Comparison of ENCODE assay signal across 12 cellular contexts in the genomic region with DNA sequence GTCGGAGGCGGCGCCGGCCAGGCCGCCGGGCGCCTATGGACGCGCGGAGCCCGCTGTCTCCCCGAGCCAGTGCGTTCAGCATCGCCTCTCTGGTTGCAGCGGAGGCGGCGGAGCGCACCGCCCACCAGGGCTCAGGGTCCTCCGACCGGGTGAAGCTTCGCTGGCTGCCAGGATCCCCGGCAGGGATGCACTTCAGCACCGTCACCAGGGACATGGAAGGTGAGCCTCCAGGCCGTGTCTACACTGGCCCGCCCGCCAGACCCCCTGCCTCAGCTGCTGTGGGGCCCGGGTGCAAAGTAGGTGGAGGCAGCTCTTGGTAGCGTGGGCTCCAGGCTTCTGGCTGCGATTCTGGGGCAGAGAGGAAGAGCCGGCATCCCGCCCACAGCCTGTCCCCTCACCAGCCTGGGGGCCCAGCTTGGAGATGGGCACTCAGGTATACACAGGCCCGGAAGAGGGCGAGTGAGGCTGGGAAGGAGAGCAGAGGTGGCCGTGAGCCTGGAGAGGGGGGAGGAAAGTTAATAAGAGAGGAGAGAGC. TPM values are rescaled to one million over a fixed set of nuclear protein-coding genes. Genes with fewer than 3 reads are reported as not detected.
DNase-seq lines count a peak whose midpoint lies in the region; ATAC-seq and TF ChIP-seq lines count a peak whose summit lies in the region.
"Had no signal": no experiment of that assay in that cellular context is flagged by ENCODE, and none has a peak within 500 bp of the region (broad histone marks: within the 10 kb centered on the region; RNA-seq: fewer than 3 reads in every experiment).

No MANE protein-coding gene starts in this region.

- no peaks in the 10 kb centered on the region for H3K9me3 ChIP-seq in fibroblast of lung (ENCODE audit: control insufficient read depth, insufficient read depth, low read depth, low read length)
- no peaks in the 10 kb centered on the region for H3K9me3 ChIP-seq in smooth muscle cell (replicated peaks; ENCODE audit: low read depth)
- H3K9me3 ChIP-seq: BLaER1 treated with 17β-estradiol and CSF1 and Interleukin-3, amounts not matched to agents 10 nM and 100 nM had no signal

- no peaks in the 10 kb centered on the region for H3K9me3 Mint-ChIP-seq in activated T-cell treated with anti-CD3 and anti-CD28 coated beads, Interleukin-2, amount 50 U/mL, for 4 hours
- no peaks in the 10 kb centered on the region for H3K9me3 Mint-ChIP-seq in T-cell

- no peak overlapping the region for H3K27ac ChIP-seq in fibroblast of lung (ENCODE audit: insufficient read depth, low read length)
- no peak overlapping the region for H3K27ac ChIP-seq in smooth muscle cell (ENCODE audit: low read depth)
- H3K27ac ChIP-seq: BLaER1 treated with 17β-estradiol and CSF1 and Interleukin-3, amounts not matched to agents 10 nM and 100 nM had no signal

- CTCF ChIA-PET in T-cell (lab: Charles Lee) = no interaction called here

- H3K4me2 ChIP-seq in fibroblast of lung (ENCODE audit: extremely low read depth, insufficient read depth, low read length) (peak overlapping the region; percentile 32), smooth muscle cell (peak overlapping the region; percentile 76)

- H3K4me3 ChIP-seq in fibroblast of lung (replicated peaks in 1 of 4; ENCODE audit: control extremely low read depth in 1 of 4, insufficient read depth in 1 of 4, low read depth in 3 of 4, low read length in 4 of 4) (no peak overlapping the region), smooth muscle cell (no peak overlapping the region)
- H3K4me3 ChIP-seq: BLaER1 treated with 17β-estradiol and CSF1 and Interleukin-3, amounts not matched to agents 10 nM and 100 nM; GM12878 had no signal

- no peak for ATAC-seq in activated T-cell treated with anti-CD3 and anti-CD28 coated beads, Interleukin-2, amount 50 U/mL, for 4 hours
- ATAC-seq in T-cell (replicated peaks in 1 of 4) (no peak), GM18873 (IDR thresholded peaks at IDR 0.05; ENCODE audit: low FRiP score, unreplicated experiment) (no peak), GM21786 (IDR thresholded peaks at IDR 0.05; ENCODE audit: unreplicated experiment) (no peak)
- ATAC-seq: GM12878 had no signal

- H3K9ac ChIP-seq in fibroblast of lung (ENCODE audit: insufficient read depth, low read length) (no peak overlapping the region), smooth muscle cell (ENCODE audit: low read depth) (no peak overlapping the region)
- H3K9ac ChIP-seq: BLaER1 treated with 17β-estradiol and CSF1 and Interleukin-3, amounts not matched to agents 10 nM and 100 nM had no signal

- H3K27ac Mint-ChIP-seq in T-cell = no peak overlapping the region

- no peak overlapping the region for H2AFZ ChIP-seq in fibroblast of lung (ENCODE audit: low read length)
- no peak overlapping the region for H2AFZ ChIP-seq in smooth muscle cell (ENCODE audit: low read depth)

- no peaks in the 10 kb centered on the region for H3K36me3 Mint-ChIP-seq in activated T-cell treated with anti-CD3 and anti-CD28 coated beads, Interleukin-2, amount 50 U/mL, for 4 hours (ENCODE audit: insufficient read depth)
- no peaks in the 10 kb centered on the region for H3K36me3 Mint-ChIP-seq in T-cell

- no peak for TF ChIP-seq CTCF in fibroblast of lung (conservative IDR thresholded peaks at IDR 0.05 in 1 of 2, IDR thresholded peaks at IDR 0.05 in 1 of 2; ENCODE audit: low read depth in 1 of 2, low read length in 2 of 2)
- no peak for TF ChIP-seq CTCF in smooth muscle cell (IDR thresholded peaks at IDR 0.05; ENCODE audit: borderline replicate concordance, insufficient read depth, poor library complexity, severe bottlenecking)

- H3K4me3 Mint-ChIP-seq in activated T-cell treated with anti-CD3 and anti-CD28 coated beads, Interleukin-2, amount 50 U/mL, for 4 hours = peak overlapping the region; percentile 78
- peak overlapping the region; percentile 75 to 82 (median 76) for H3K4me3 Mint-ChIP-seq in T-cell

- no peaks in the 10 kb centered on the region for H3F3A ChIP-seq in smooth muscle cell (ENCODE audit: low read depth)

- H3K27me3 Mint-ChIP-seq in activated T-cell treated with anti-CD3 and anti-CD28 coated beads, Interleukin-2, amount 50 U/mL, for 4 hours (ENCODE audit: low read depth) = peaks cover 64% of the 10 kb centered on the region
- H3K27me3 Mint-ChIP-seq in T-cell = peaks cover 38 to 63% of the 10 kb centered on the region in 2 donors

- H3K79me2 ChIP-seq in fibroblast of lung (ENCODE audit: control insufficient read depth, insufficient read depth, low read length) = no peaks in the 10 kb centered on the region
- H3K79me2 ChIP-seq in smooth muscle cell (ENCODE audit: low read depth) = no peaks in the 10 kb centered on the region

- H3K4me1 ChIP-seq in fibroblast of lung (ENCODE audit: control insufficient read depth, extremely low read depth, insufficient read depth, low read length) = no peaks in the 10 kb centered on the region
- peaks cover 13% of the 10 kb centered on the region for H3K4me1 ChIP-seq in smooth muscle cell (ENCODE audit: low read depth)

- H3K27me3 ChIP-seq in fibroblast of lung (ENCODE audit: control insufficient read depth, insufficient read depth, low read length) = peaks cover 74% of the 10 kb centered on the region
- peaks cover 94% of the 10 kb centered on the region for H3K27me3 ChIP-seq in smooth muscle cell (ENCODE audit: low read depth)

- 3% methylated on average over 15 of the region's 35 CpGs for WGBS in smooth muscle cell (ENCODE audit: low lambda C conversion rate)

- POLR2A ChIA-PET in T-cell (lab: Charles Lee) = no interaction called here

- no peak for DNase-seq in activated T-cell treated with anti-CD3 and anti-CD28 coated beads, Interleukin-2, amount 50 U/mL, for 4 hours
- no peak for DNase-seq in activated T-cell treated with anti-CD3 and anti-CD28 coated beads, Interleukin-2, amount 50 U/mL, for 48 hours
- DNase-seq in T-cell (no peak), fibroblast of lung (ENCODE audit: low read depth in 2 of 2) (no peak), smooth muscle cell (lab: John Stamatoyannopoulos, UW; ENCODE audit: unreplicated experiment) (no peak), 8988T (no peak)
- DNase-seq: stimulated activated naive CD4-positive, alpha-beta T cell treated with Interleukin-2 at 50 U/mL for 16 hours; T1000 had no signal

- peaks cover 30% of the 10 kb centered on the region for H3K4me1 Mint-ChIP-seq in activated T-cell treated with anti-CD3 and anti-CD28 coated beads, Interleukin-2, amount 50 U/mL, for 4 hours (ENCODE audit: low read depth)
- peaks cover 31 to 40% (median 35%) of the 10 kb centered on the region in 3 donors for H3K4me1 Mint-ChIP-seq in T-cell

- H4K20me1 ChIP-seq in fibroblast of lung (ENCODE audit: control insufficient read depth, extremely low read depth, insufficient read depth, low read length) (no peaks in the 10 kb centered on the region), smooth muscle cell (ENCODE audit: low read depth) (no peaks in the 10 kb centered on the region)

- H3K36me3 ChIP-seq in fibroblast of lung (ENCODE audit: control insufficient read depth, insufficient read depth, low read length) = no peaks in the 10 kb centered on the region
- H3K36me3 ChIP-seq in smooth muscle cell (ENCODE audit: low read depth) = no peaks in the 10 kb centered on the region
- H3K36me3 ChIP-seq: BLaER1 treated with 17β-estradiol and CSF1 and Interleukin-3, amounts not matched to agents 10 nM and 100 nM had no signal

RNA-seq across cellular contexts. Expression of gene TBX1, which starts 1.1 kb away (rescaled TPM):
- not detected for total RNA-seq in activated T-cell treated with anti-CD3 and anti-CD28 coated beads, Interleukin-2, amount 50 U/mL, for 4 hours
- total RNA-seq in T-cell = under 1 TPM in 1 of 5 donors, not detected in 4; 0.20 TPM
- not detected in 2 replicates for total RNA-seq in fibroblast of lung
- not detected in 2 replicates for polyA plus RNA-seq in fibroblast of lung
- polyA plus RNA-seq in fibroblast of lung (2012) = not detected in 2 replicates
- not detected in 2 replicates for polyA minus RNA-seq in fibroblast of lung (ENCODE audit: low replicate concordance)
- total RNA-seq in smooth muscle cell = not detected in 2 replicates
- polyA plus RNA-seq in smooth muscle cell = not detected in 2 replicates
- total RNA-seq: GM12878 had no signal
- polyA plus RNA-seq: GM12878 had no signal

RNA-seq across cellular contexts. Expression of gene GP1BB, which starts 36.2 kb away (rescaled TPM):
- total RNA-seq in activated T-cell treated with anti-CD3 and anti-CD28 coated beads, Interleukin-2, amount 50 U/mL, for 4 hours = under 1 TPM in 2 of 3 donors, not detected in 1; 0.25 to 0.37 TPM
- 1 to 10 TPM in 1 of 5 donors, under 1 TPM in 4; 0.19 to 2.1 (median 0.36) TPM for total RNA-seq in T-cell
- 1.8 and 2.1 TPM in 2 replicates for total RNA-seq in fibroblast of lung
- 0.20 and 0.50 TPM in 2 replicates for polyA plus RNA-seq in fibroblast of lung
- polyA plus RNA-seq in fibroblast of lung (2012) = 2.7 and 2.9 TPM in 2 replicates
- polyA minus RNA-seq in fibroblast of lung (ENCODE audit: low replicate concordance) = 0.85 TPM in 1 of 2 replicates, not detected in the other
- 0.94 and 3.0 TPM in 2 replicates for total RNA-seq in smooth muscle cell
- 6.7 and 9.7 TPM in 2 replicates for polyA plus RNA-seq in smooth muscle cell

RNA-seq across cellular contexts. Expression of gene SEPTIN5, which starts 45.2 kb away (rescaled TPM):
- total RNA-seq in activated T-cell treated with anti-CD3 and anti-CD28 coated beads, Interleukin-2, amount 50 U/mL, for 4 hours = 1 to 10 TPM in 2 of 3 donors, under 1 TPM in 1; 0.38 to 1.3 (median 1.1) TPM
- total RNA-seq in T-cell (1 to 10 TPM in 3 of 5 donors, under 1 TPM in 2; 0.33 to 3.2 (median 1.2) TPM), fibroblast of lung (19.8 and 25.8 TPM in 2 replicates), smooth muscle cell (19.9 and 26.6 TPM in 2 replicates)
- polyA plus RNA-seq in fibroblast of lung (10.8 and 14.5 TPM in 2 replicates), smooth muscle cell (41.5 and 64.1 TPM in 2 replicates)
- 14.2 and 23.0 TPM in 2 replicates for polyA plus RNA-seq in fibroblast of lung (2012)
- polyA minus RNA-seq in fibroblast of lung (ENCODE audit: low replicate concordance) = 28.2 and 54.5 TPM in 2 replicates
